Comparison of ENCODE assay signal across 26 cellular contexts in genomic region chr9:136596219-136596616, GRCh38. TPM values are rescaled to one million over a fixed set of nuclear protein-coding genes. Genes with fewer than 3 reads are reported as not detected.
DNase-seq lines count a peak whose midpoint lies in the region; ATAC-seq, FAIRE-seq and TF ChIP-seq lines count a peak whose summit lies in the region.
"Had no signal": no experiment of that assay in that cellular context is flagged by ENCODE, and none has a peak within 500 bp of the region (broad histone marks: within the 10 kb centered on the region; RNA-seq: fewer than 3 reads in every experiment).

No MANE protein-coding gene starts in this region.

- H3K27me3 Mint-ChIP-seq in mesothelial cell of epicardium (ENCODE audit: low read depth), result no peaks in the 10 kb centered on the region
- H3K27me3 Mint-ChIP-seq in activated naive CD4-positive, alpha-beta T cell treated with anti-CD3 and anti-CD28 coated beads for 36 hours (ENCODE audit: low read depth), result peaks cover 13% of the 10 kb centered on the region
- H3K27me3 Mint-ChIP-seq: B cell had no signal

- H3K4me1 Mint-ChIP-seq in mesothelial cell of epicardium, result peaks cover 47% of the 10 kb centered on the region
- H3K4me1 Mint-ChIP-seq in activated naive CD4-positive, alpha-beta T cell treated with anti-CD3 and anti-CD28 coated beads for 36 hours (ENCODE audit: low read depth), result no peaks in the 10 kb centered on the region
- H3K4me1 Mint-ChIP-seq: activated naive CD4-positive, alpha-beta T cell treated with anti-CD3 and anti-CD28 coated beads, Interleukin-2, amount 50 U/mL, for 24 hours; B cell; IgD-negative memory B cell had no signal

- FAIRE-seq in G401.6 (lab: Jason Lieb, UNC), result peak; percentile 19
- FAIRE-seq: urothelium cell line had no signal

- intact Hi-C loops in activated naive CD4-positive, alpha-beta T cell treated with anti-CD3 and anti-CD28 coated beads for 36 hours (cut with micrococcal nuclease), result no loop called here

- CTCF ChIA-PET in activated naive CD4-positive, alpha-beta T cell treated with anti-CD3 and anti-CD28 coated beads for 36 hours (lab: Charles Lee), result no interaction called here

- peak overlapping the region; percentile 77 for H3K27ac Mint-ChIP-seq in mesothelial cell of epicardium
- H3K27ac Mint-ChIP-seq in activated naive CD4-positive, alpha-beta T cell treated with anti-CD3 and anti-CD28 coated beads for 36 hours, result no peak overlapping the region
- H3K27ac Mint-ChIP-seq: activated T-helper 2 cell treated with anti-CD3 and anti-CD28 coated beads, Interferon-gamma antibody, Interleukin-2, Interleukin-4, amounts not matched to agents 10 μg/mL and 5 μg/mL and 100 μg/mL, durations not matched to agents 14 hours and 24 hours and 36 hours; B cell; IgD-negative memory B cell; naive thymus-derived CD8-positive, alpha-beta T cell; stimulated activated memory B cell treated with anti-CD40 and anti-IgM and Interleukin-4, amounts not matched to agents 10 μg/mL and 1 μg/mL and 100 μg/mL, for 72 hours; T-helper 2 cell treated with Interferon-gamma antibody and Interleukin-4, amounts not matched to agents 5 μg/mL and 100 μg/mL, for 36 hours had no signal

- TF ChIP-seq CTCF in mesothelial cell of epicardium (IDR thresholded peaks at IDR 0.05; ENCODE audit: unreplicated experiment), result no peak
- TF ChIP-seq CTCF in foreskin fibroblast (IDR thresholded peaks at IDR 0.05; ENCODE audit: low read depth, low read length), result no peak

- DNase-seq in mesothelial cell of epicardium (ENCODE audit: low spot score in 2 of 2, unreplicated experiment in 2 of 2) (no peak), substantia nigra (lab: John Stamatoyannopoulos, UW) (no peak), DMS53 (lab: John Stamatoyannopoulos, UW) (no peak), foreskin fibroblast (no peak)
- no peak for DNase-seq in activated naive CD4-positive, alpha-beta T cell treated with anti-CD3 and anti-CD28 coated beads for 36 hours
- DNase-seq: amniotic stem cell; colonic mucosa; effector CD8-positive, alpha-beta T cell; naive thymus-derived CD8-positive, alpha-beta T cell; NCI-H446 treated with DMSO at 0.1 percent for 48 hours; NCI-H774; Peyer's patch; SHP77 treated with DMSO at 0.1 percent for 48 hours had no signal

- H3K27ac ChIP-seq in cingulate gyrus (ENCODE audit: low read depth, low read length) (peak overlapping the region; percentile 91), substantia nigra (ENCODE audit: low read depth, low read length, poor library complexity, severe bottlenecking) (peak overlapping the region; percentile 90)
- H3K27ac ChIP-seq: colonic mucosa, Peyer's patch, skin epidermis, suprapubic skin had no signal

- no peak overlapping the region for H3K4me3 Mint-ChIP-seq in mesothelial cell of epicardium
- no peak overlapping the region for H3K4me3 Mint-ChIP-seq in activated naive CD4-positive, alpha-beta T cell treated with anti-CD3 and anti-CD28 coated beads for 36 hours
- H3K4me3 Mint-ChIP-seq: activated naive CD4-positive, alpha-beta T cell treated with anti-CD3 and anti-CD28 coated beads, Interleukin-2, amount 50 U/mL, for 24 hours; B cell; IgD-negative memory B cell; stimulated activated memory B cell treated with anti-CD40 and anti-IgM and Interleukin-4, amounts not matched to agents 10 μg/mL and 1 μg/mL and 100 μg/mL, for 72 hours; T-helper 2 cell treated with Interferon-gamma antibody and Interleukin-4, amounts not matched to agents 5 μg/mL and 100 μg/mL, for 36 hours had no signal

- no peaks in the 10 kb centered on the region for H3K9me3 Mint-ChIP-seq in mesothelial cell of epicardium
- no peaks in the 10 kb centered on the region for H3K9me3 Mint-ChIP-seq in activated naive CD4-positive, alpha-beta T cell treated with anti-CD3 and anti-CD28 coated beads for 36 hours
- H3K9me3 Mint-ChIP-seq: activated naive CD4-positive, alpha-beta T cell treated with anti-CD3 and anti-CD28 coated beads, Interleukin-2, amount 50 U/mL, for 24 hours; activated T-helper 2 cell treated with anti-CD3 and anti-CD28 coated beads, Interferon-gamma antibody, Interleukin-2, Interleukin-4, amounts not matched to agents 10 μg/mL and 5 μg/mL and 100 μg/mL, durations not matched to agents 14 hours and 24 hours and 36 hours; IgD-negative memory B cell; naive thymus-derived CD8-positive, alpha-beta T cell had no signal

- no peaks in the 10 kb centered on the region for H3K36me3 Mint-ChIP-seq in mesothelial cell of epicardium
- H3K36me3 Mint-ChIP-seq in activated naive CD4-positive, alpha-beta T cell treated with anti-CD3 and anti-CD28 coated beads for 36 hours (ENCODE audit: low read depth), result no peaks in the 10 kb centered on the region
- H3K36me3 Mint-ChIP-seq: activated naive CD4-positive, alpha-beta T cell treated with anti-CD3 and anti-CD28 coated beads, Interleukin-2, amount 50 U/mL, for 24 hours; IgD-negative memory B cell; naive thymus-derived CD8-positive, alpha-beta T cell; stimulated activated memory B cell treated with anti-CD40 and anti-IgM and Interleukin-4, amounts not matched to agents 10 μg/mL and 1 μg/mL and 100 μg/mL, for 72 hours had no signal

- H3K4me3 ChIP-seq in foreskin fibroblast (ENCODE audit: low read depth in 1 of 2, low read length in 2 of 2), result no peak overlapping the region
- H3K4me3 ChIP-seq: colonic mucosa, Peyer's patch, skin epidermis, suprapubic skin had no signal

- ATAC-seq in GM21390 (IDR thresholded peaks at IDR 0.05; ENCODE audit: unreplicated experiment), result no peak
- ATAC-seq: HCT116; naive thymus-derived CD8-positive, alpha-beta T cell; stimulated activated memory B cell treated with anti-CD40 and anti-IgM and Interleukin-4, amounts not matched to agents 10 μg/mL and 1 μg/mL and 100 μg/mL, for 72 hours had no signal

RNA-seq across cellular contexts. Expression of gene NOTCH1, which starts 50.4 kb away (rescaled TPM):
- total RNA-seq in mesothelial cell of epicardium, result 104 to 107 TPM (median 104 TPM) in 3 replicates
- 10 to 100 TPM; 71.4 to 80.2 TPM for total RNA-seq in activated naive CD4-positive, alpha-beta T cell treated with anti-CD3 and anti-CD28 coated beads for 36 hours
